ENCODE assay signal across 23 cellular contexts in genomic region chr5:142901476-142902187, GRCh38.
DNase-seq lines count a peak whose midpoint lies in the region; ATAC-seq and TF ChIP-seq lines count a peak whose summit lies in the region.
"Had no signal": no experiment of that assay in that cellular context is flagged by ENCODE, and none has a peak within 500 bp of the region (broad histone marks: within the 10 kb centered on the region; RNA-seq: fewer than 3 reads in every experiment).

No MANE protein-coding gene starts in this region.

- no peak for TF ChIP-seq CTCF in heart right ventricle (IDR thresholded peaks at IDR 0.05)
- TF ChIP-seq CTCF in mammary epithelial cell (conservative IDR thresholded peaks at IDR 0.05 in 1 of 2, IDR thresholded peaks at IDR 0.05 in 1 of 2; ENCODE audit: extremely low read depth in 1 of 2, insufficient read depth in 1 of 2, low read depth in 1 of 2, low read length in 2 of 2) = no peak
- no peak for TF ChIP-seq CTCF in type B pancreatic cell (conservative IDR thresholded peaks at IDR 0.05)

- H3K27me3 ChIP-seq in heart right ventricle (no peaks in the 10 kb centered on the region), mammary epithelial cell (ENCODE audit: insufficient read depth, low read length) (no peaks in the 10 kb centered on the region)
- H3K27me3 ChIP-seq: BLaER1, uterus had no signal

- in situ Hi-C loops in mammary epithelial cell (cut with MboI; ENCODE audit: low sequenced_read_pairs in 2 of 2) = loop anchor here in 1 of 2 donors (25.0 kb wide), 1 partner anchor 486 kb away; no protein-coding TSS in a partner anchor

- no peaks in the 10 kb centered on the region for H3K9me3 Mint-ChIP-seq in type B pancreatic cell
- H3K9me3 Mint-ChIP-seq: activated naive CD8-positive, alpha-beta T cell treated with anti-CD3 and anti-CD28 coated beads, Interleukin-2, amount 50 U/mL, for 24 hours; naive thymus-derived CD4-positive, alpha-beta T cell had no signal

- 59 to 69% methylated on average over 4 of the region's 4 CpGs for WGBS in heart right ventricle, 2 donors
- WGBS in mammary epithelial cell (ENCODE audit: low coverage, missing lambda C conversion rate) = 60% methylated on average over 4 of the region's 4 CpGs

- intact Hi-C loops in heart right ventricle (cut with DNase I) = no loop called here
- intact Hi-C loops in left ventricle myocardium superior (cut with micrococcal nuclease) = no loop called here
- intact Hi-C loops in mammary epithelial cell (cut with micrococcal nuclease) = no loop called here

- peaks cover 20% of the 10 kb centered on the region for H3K36me3 Mint-ChIP-seq in type B pancreatic cell

- H3K4me1 ChIP-seq in heart right ventricle = peaks cover 0 to 44% (median 26%) of the 10 kb centered on the region in 9 donors
- peaks cover 53% of the 10 kb centered on the region for H3K4me1 ChIP-seq in mammary epithelial cell (ENCODE audit: insufficient read depth, low read length)
- H3K4me1 ChIP-seq: A549, uterus had no signal

- CTCF ChIA-PET in mammary epithelial cell (lab: Charles Lee; ENCODE audit: low non-redundant PET) = no interaction called here

- DNase-seq in heart right ventricle (no peak), left ventricle myocardium superior (no peak), mammary epithelial cell (no peak), midbrain (lab: John Stamatoyannopoulos, UW) (peak; percentile 10), type B pancreatic cell (ENCODE audit: extremely low spot score, unreplicated experiment) (no peak), AG08396 (ENCODE audit: low spot score) (no peak)
- no peak for DNase-seq in stimulated activated CD4-positive, alpha-beta T cell treated with anti-CD3 and anti-CD28 coated beads, Interleukin-2, amount 100 ng/mL, for 48 hours
- DNase-seq: activated CD8-positive, alpha-beta memory T cell treated with anti-CD3 and anti-CD28 coated beads, Interleukin-2, amount 50 U/mL, for 4 hours; activated effector memory CD4-positive, alpha-beta T cell treated with Interleukin-2 at 50 U/mL for 16 hours; activated naive CD8-positive, alpha-beta T cell treated with anti-CD3 and anti-CD28 coated beads, Interleukin-2, amount 50 U/mL, for 24 hours; KBM-7; naive thymus-derived CD4-positive, alpha-beta T cell; NCI-H1694 treated with DMSO at 0.1 percent for 48 hours; NCI-H345; NCI-H82; stimulated activated CD8-positive, alpha-beta memory T cell treated with anti-CD3 and anti-CD28 coated beads, Interleukin-4, amount 100 ng/mL, for 48 hours; T-helper 2 cell; uterus had no signal

- no peak overlapping the region for H2AFZ ChIP-seq in mammary epithelial cell (ENCODE audit: low read depth, low read length)

- ATAC-seq in heart right ventricle (peak in 1 of 8 donors; percentile 10), left ventricle myocardium superior (no peak), GM21381 (IDR thresholded peaks at IDR 0.05; ENCODE audit: unreplicated experiment) (no peak)
- ATAC-seq: A549; activated naive CD8-positive, alpha-beta T cell treated with anti-CD3 and anti-CD28 coated beads, Interleukin-2, amount 50 U/mL, for 24 hours had no signal

- H3K4me1 Mint-ChIP-seq in type B pancreatic cell (ENCODE audit: unreplicated experiment) = peaks cover 22% of the 10 kb centered on the region
- H3K4me1 Mint-ChIP-seq: activated naive CD8-positive, alpha-beta T cell treated with anti-CD3 and anti-CD28 coated beads, Interleukin-2, amount 50 U/mL, for 24 hours had no signal

- dilution Hi-C loops in mammary epithelial cell (cut with HindIII; ENCODE audit: low sequenced_read_pairs) = no loop called here

- no peak overlapping the region for H3K4me3 ChIP-seq in heart right ventricle
- H3K4me3 ChIP-seq in mammary epithelial cell (replicated peaks in 1 of 3; ENCODE audit: insufficient read depth in 1 of 3, low read depth in 2 of 3, low read length in 3 of 3) = no peak overlapping the region
- H3K4me3 ChIP-seq: A549, BLaER1, coronary artery, uterus had no signal

- no peaks in the 10 kb centered on the region for H4K20me1 ChIP-seq in mammary epithelial cell (ENCODE audit: insufficient read depth, low read length)
- H4K20me1 ChIP-seq: BLaER1 had no signal

- H3K27ac Mint-ChIP-seq in type B pancreatic cell = peak overlapping the region; percentile 57
- H3K27ac Mint-ChIP-seq: activated naive CD8-positive, alpha-beta T cell treated with anti-CD3 and anti-CD28 coated beads, Interleukin-2, amount 50 U/mL, for 24 hours had no signal

- H3K4me2 ChIP-seq in mammary epithelial cell (ENCODE audit: insufficient read depth, low read depth, low read length) = peak overlapping the region; percentile 52
- H3K4me2 ChIP-seq: A549, BLaER1 had no signal

- no peaks in the 10 kb centered on the region for H3K9me3 ChIP-seq in heart right ventricle
- H3K9me3 ChIP-seq in mammary epithelial cell (replicated peaks; ENCODE audit: insufficient read depth, low read length) = no peaks in the 10 kb centered on the region
- H3K9me3 ChIP-seq: A549, BLaER1, uterus had no signal

- H3K9ac ChIP-seq in mammary epithelial cell (ENCODE audit: insufficient read depth, low read length) = no peak overlapping the region
- H3K9ac ChIP-seq: BLaER1 had no signal

- no peaks in the 10 kb centered on the region for H3K27me3 Mint-ChIP-seq in type B pancreatic cell
- H3K27me3 Mint-ChIP-seq: activated naive CD8-positive, alpha-beta T cell treated with anti-CD3 and anti-CD28 coated beads, Interleukin-2, amount 50 U/mL, for 24 hours; naive thymus-derived CD4-positive, alpha-beta T cell had no signal

- H3K27ac ChIP-seq in heart right ventricle (peak overlapping the region in 9 of 10 donors; percentile 5 to 74 (median 48)), mammary epithelial cell (ENCODE audit: insufficient read depth, low read depth, low read length) (peak overlapping the region; percentile 31)
- H3K27ac ChIP-seq: A549, BLaER1, coronary artery, uterus, VCaP had no signal

- BruUV-seq in mammary epithelial cell (replicated peaks; lab: Mats Ljungman, UMichigan) = TSS peak; percentile 83

- peaks cover 0 to 73% (median 24%) of the 10 kb centered on the region in 9 donors for H3K36me3 ChIP-seq in heart right ventricle
- H3K36me3 ChIP-seq in mammary epithelial cell (ENCODE audit: insufficient read depth, low read length) = no peaks in the 10 kb centered on the region
- H3K36me3 ChIP-seq: uterus had no signal

- peak overlapping the region; percentile 29 for H3K4me3 Mint-ChIP-seq in type B pancreatic cell
- H3K4me3 Mint-ChIP-seq: activated naive CD8-positive, alpha-beta T cell treated with anti-CD3 and anti-CD28 coated beads, Interleukin-2, amount 50 U/mL, for 24 hours; naive thymus-derived CD4-positive, alpha-beta T cell had no signal

- no peaks in the 10 kb centered on the region for H3K79me2 ChIP-seq in mammary epithelial cell (ENCODE audit: insufficient read depth, low read length)
